Comparison of ENCODE assay signal across 15 cellular contexts in the genomic region with DNA sequence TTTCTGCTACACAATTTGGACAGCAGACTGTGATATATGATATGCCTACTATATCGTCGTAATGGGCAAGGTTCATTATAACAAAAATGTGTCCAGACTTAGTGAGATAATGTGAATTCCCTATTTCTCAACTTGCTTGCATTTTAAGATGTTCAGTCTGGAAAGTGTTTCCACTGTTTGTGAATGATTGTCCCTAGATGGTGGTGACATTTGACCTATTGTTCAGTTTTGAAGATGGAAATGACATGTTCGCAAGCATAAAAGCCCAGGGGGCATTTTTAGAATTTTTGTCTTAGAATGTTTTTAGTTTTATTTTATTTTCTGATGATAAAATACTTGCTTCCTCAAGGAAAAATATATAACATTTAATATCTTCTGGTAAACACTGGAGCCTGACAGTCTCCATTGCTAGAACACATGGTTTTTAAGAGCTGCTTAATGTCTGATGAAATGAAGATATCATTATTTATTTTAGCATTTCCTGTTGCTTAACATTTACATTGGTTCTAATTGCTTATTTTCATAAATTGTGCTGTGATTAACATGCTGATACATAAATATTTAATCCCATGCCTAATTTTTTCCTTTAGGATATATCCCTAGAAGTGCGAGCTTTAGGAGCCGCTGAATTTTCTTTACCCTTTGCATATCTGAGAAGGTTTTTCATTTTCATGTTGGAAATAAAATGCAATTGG. TPM values are rescaled to one million over a fixed set of nuclear protein-coding genes. Genes with fewer than 3 reads are reported as not detected.
DNase-seq lines count a peak whose midpoint lies in the region; ATAC-seq, FAIRE-seq and TF ChIP-seq lines count a peak whose summit lies in the region.
"Had no signal": no experiment of that assay in that cellular context is flagged by ENCODE, and none has a peak within 500 bp of the region (broad histone marks: within the 10 kb centered on the region; RNA-seq: fewer than 3 reads in every experiment).

No MANE protein-coding gene starts in this region.

- TF ChIP-seq EP300 in HepG2 (IDR thresholded peaks at IDR 0.05; ENCODE audit: low read depth in 2 of 2, low read length in 2 of 2) (no peak), HepG2 (CRISPR knock-in tag; IDR thresholded peaks at IDR 0.05; ENCODE audit: borderline replicate concordance) (no peak)

- H3K27me3 Mint-ChIP-seq in natural killer cell (ENCODE audit: low read depth in 2 of 2): no peaks in the 10 kb centered on the region
- H3K27me3 Mint-ChIP-seq: activated naive CD4-positive, alpha-beta T cell treated with anti-CD3 and anti-CD28 coated beads, Interleukin-2, amount 50 U/mL, for 24 hours had no signal

- H3K79me2 ChIP-seq in HepG2 (ENCODE audit: insufficient read depth, low read length): peaks cover 97% of the 10 kb centered on the region

- CTCF ChIA-PET in HepG2 (lab: Yijun Ruan, JAX; ENCODE audit: low intra/inter-chr PET ratio, low total read pairs): no interaction called here

- no peak for ATAC-seq in HepG2
- peak; percentile 48 for ATAC-seq in Right ventricle myocardium superior (ENCODE audit: poor library complexity)
- ATAC-seq in pancreas: peak in 1 of 4 donors; percentile 43
- no peak for ATAC-seq in GM18519 (IDR thresholded peaks at IDR 0.05; ENCODE audit: low FRiP score, unreplicated experiment)
- no peak for ATAC-seq in natural killer cell
- ATAC-seq: stimulated activated naive CD8-positive, alpha-beta T cell treated with anti-CD3 and anti-CD28 coated beads, Interleukin-15, Interleukin-2, amounts not matched to agents 100 U/mL and 50 U/mL, for 24 hours had no signal

- no peak overlapping the region for H3K27ac Mint-ChIP-seq in natural killer cell

- BruUV-seq in HepG2 (replicated peaks; lab: Mats Ljungman, UMichigan): no TSS peak

- TF ChIP-seq RAD21 in liver (IDR thresholded peaks at IDR 0.05): peak in 1 of 2 donors; percentile 27
- no peak for TF ChIP-seq RAD21 in HepG2 (CRISPR knock-in tag; IDR thresholded peaks at IDR 0.05)

- no peaks in the 10 kb centered on the region for H3K36me3 Mint-ChIP-seq in natural killer cell

- no peak for DNase-seq in HepG2 (ENCODE audit: low spot score)
- DNase-seq in Right ventricle myocardium superior: no peak
- no peak for DNase-seq in pancreas
- no peak for DNase-seq in iPS-NIHi11 (ENCODE audit: low spot score)
- DNase-seq in activated CD8-positive, alpha-beta memory T cell treated with anti-CD3 and anti-CD28 coated beads, Interleukin-2, amount 50 U/mL, for 4 hours: no peak
- no peak for DNase-seq in natural killer cell
- DNase-seq: DND-41; effector CD4-positive, alpha-beta T cell; Kasumi-1; OCI-M1; stimulated activated CD4-positive, alpha-beta T cell treated with anti-CD3 and anti-CD28 coated beads, Interleukin-2, amount 100 ng/mL, for 48 hours; stimulated activated naive CD8-positive, alpha-beta T cell treated with anti-CD3 and anti-CD28 coated beads, Interleukin-15, Interleukin-2, amounts not matched to agents 100 U/mL and 50 U/mL, for 24 hours had no signal

- no peaks in the 10 kb centered on the region for H3K27me3 ChIP-seq in liver (ENCODE audit: control insufficient read depth in 4 of 4, insufficient read depth in 4 of 4, low read length in 3 of 4)
- H3K27me3 ChIP-seq in HepG2 (ENCODE audit: control insufficient read depth in 1 of 2, insufficient read depth in 2 of 2, low read length in 2 of 2): no peaks in the 10 kb centered on the region
- H3K27me3 ChIP-seq in pancreas: no peaks in the 10 kb centered on the region

- no peak for TF ChIP-seq CTCF in liver (IDR thresholded peaks at IDR 0.05; ENCODE audit: low read depth, low read length, missing input control)
- TF ChIP-seq CTCF in HepG2 (CRISPR knock-in tag; IDR thresholded peaks at IDR 0.05): no peak
- TF ChIP-seq CTCF in pancreas (IDR thresholded peaks at IDR 0.05): no peak
- TF ChIP-seq CTCF in natural killer cell (IDR thresholded peaks at IDR 0.05): no peak

- H3K4me3 ChIP-seq in liver (ENCODE audit: low read depth in 1 of 3, low read length in 3 of 3) (no peak overlapping the region), HepG2 (replicated peaks in 1 of 3; ENCODE audit: insufficient read depth in 1 of 3, low read depth in 2 of 3, low read length in 3 of 3) (no peak overlapping the region), pancreas (no peak overlapping the region)

- H2AFZ ChIP-seq in HepG2 (ENCODE audit: low read length): no peak overlapping the region

- peak overlapping the region; percentile 24 to 47 for H3K27ac ChIP-seq in liver (ENCODE audit: low read depth in 1 of 2, low read length in 2 of 2)
- H3K27ac ChIP-seq in HepG2 (ENCODE audit: extremely low read length, insufficient read depth, low read length): no peak overlapping the region
- H3K27ac ChIP-seq in pancreas: peak overlapping the region in 1 of 4 donors; percentile 51

- 68% methylated on average over 5 of the region's 5 CpGs for WGBS in liver
- WGBS in HepG2 (ENCODE audit: low lambda C conversion rate): 98% methylated on average over 5 of the region's 5 CpGs
- WGBS in pancreas, 2 donors: 64 to 66% methylated on average over 5 of the region's 5 CpGs

- H3K4me1 Mint-ChIP-seq in natural killer cell: peaks cover 21 to 28% of the 10 kb centered on the region in 2 donors

- H3K9me3 ChIP-seq in liver (ENCODE audit: control insufficient read depth in 4 of 4, low read length in 3 of 4) (no peaks in the 10 kb centered on the region), HepG2 (ENCODE audit: low read length) (no peaks in the 10 kb centered on the region), pancreas (no peaks in the 10 kb centered on the region)

- in situ Hi-C loops in HepG2 (cut with HindIII; ENCODE audit: extremely low pct_ligation_motif_present, low pct_unique_long_range_greater_than_20kb): no loop called here

- intact Hi-C loops in HepG2 (cut with micrococcal nuclease; ENCODE audit: unreplicated experiment) (no loop called here), Right ventricle myocardium superior (cut with DNase I) (no loop called here), pancreas (cut with DNase I) (no loop called here), natural killer cell (cut with micrococcal nuclease) (no loop called here)

- no peaks in the 10 kb centered on the region for H3K9me3 Mint-ChIP-seq in natural killer cell
- H3K9me3 Mint-ChIP-seq: activated naive CD4-positive, alpha-beta T cell treated with anti-CD3 and anti-CD28 coated beads, Interleukin-2, amount 50 U/mL, for 24 hours had no signal

- H3K36me3 ChIP-seq in liver (ENCODE audit: control insufficient read depth in 4 of 4, insufficient read depth in 3 of 4, low read depth in 1 of 4, low read length in 3 of 4) (no peaks in the 10 kb centered on the region), HepG2 (replicated peaks in 1 of 2; ENCODE audit: control insufficient read depth in 1 of 2, insufficient read depth in 2 of 2, low read length in 2 of 2) (peaks cover 0 to 12% of the 10 kb centered on the region in 2 experiments; a peak in 3 of 5 replicates), pancreas (no peaks in the 10 kb centered on the region)

- no peak for TF ChIP-seq POLR2A in HepG2 (IDR thresholded peaks at IDR 0.05; ENCODE audit: insufficient read depth in 1 of 2, low read depth in 2 of 2, low read length in 2 of 2)

- no peak overlapping the region for H3K9ac ChIP-seq in liver (ENCODE audit: low read depth in 1 of 2, low read length in 2 of 2)
- no peak overlapping the region for H3K9ac ChIP-seq in HepG2 (ENCODE audit: insufficient read depth, low read depth, low read length)

- H3K4me1 ChIP-seq in liver (ENCODE audit: control insufficient read depth in 4 of 4, insufficient read depth in 4 of 4, low read length in 3 of 4): peaks cover 9 to 48% (median 14%) of the 10 kb centered on the region in 4 donors
- H3K4me1 ChIP-seq in HepG2 (ENCODE audit: insufficient read depth, low read length): peaks cover 63% of the 10 kb centered on the region
- peaks cover 42 to 59% (median 58%) of the 10 kb centered on the region in 3 donors for H3K4me1 ChIP-seq in pancreas

- peaks cover 56% of the 10 kb centered on the region for H4K20me1 ChIP-seq in HepG2 (ENCODE audit: insufficient read depth, low read length)

- no peak overlapping the region for H3K4me3 Mint-ChIP-seq in natural killer cell
- H3K4me3 Mint-ChIP-seq: activated naive CD4-positive, alpha-beta T cell treated with anti-CD3 and anti-CD28 coated beads, Interleukin-2, amount 50 U/mL, for 24 hours had no signal

- POLR2A ChIA-PET in HepG2 (lab: Yijun Ruan, JAX): interaction anchor here (1.2 to 1.8 kb wide), 3 partner anchors 9 to 12 kb away, joined by 3 to 6 read pairs (median 6); no protein-coding TSS in a partner anchor

- no peak overlapping the region for H3K4me2 ChIP-seq in HepG2 (ENCODE audit: low read depth, low read length)

- no peak for FAIRE-seq in HepG2 (lab: Jason Lieb, UNC)
- FAIRE-seq in pancreas (lab: Jason Lieb, UNC): peak; percentile 47

TF ChIP-seq in liver, 16 proteins besides CTCF, POLR2A, EP300 and RAD21 (continues in another document):
- peak; percentile 43 for TF ChIP-seq SP1 (IDR thresholded peaks at IDR 0.05)

RNA-seq across cellular contexts. Expression of a gene that starts 27.1 kb away (rescaled TPM):
- total RNA-seq in liver (10 to 100 TPM; 16.0 to 49.6 TPM), HepG2 (2016; rRNA removed; fragmentation: Illumina TruSeq; extraction: Trizol) (30.8 and 48.1 TPM in 2 replicates), Right ventricle myocardium superior (69.3 TPM), pancreas (10 to 100 TPM; 32.5 to 66.5 (median 46.4) TPM), natural killer cell (10 to 100 TPM; 30.9 to 38.3 (median 33.1) TPM)
- polyA plus RNA-seq in liver (10 to 100 TPM; 32.5 to 41.0 TPM), HepG2 (2011; rRNA removed) (59.0 and 62.9 TPM in 2 replicates), pancreas (10 to 100 TPM in 1 of 2 donors, 1 to 10 TPM in 1; 8.9 to 16.5 TPM)
- total RNA-seq in HepG2 (2016; cell fraction: cytosol; rRNA removed; fragmentation: Illumina TruSeq; extraction: Trizol; ENCODE audit: low read depth): 4.0 and 5.0 TPM in 2 replicates
- total RNA-seq in HepG2 (2016; cell fraction: insoluble cytoplasmic fraction; rRNA removed; fragmentation: Illumina TruSeq; extraction: Trizol): 27.9 and 48.3 TPM in 2 replicates
- total RNA-seq in HepG2 (2016; cell fraction: membrane; rRNA removed; fragmentation: Illumina TruSeq; extraction: Trizol): 15.6 and 16.3 TPM in 2 replicates
- total RNA-seq in HepG2 (2016; cell fraction: nucleus; rRNA removed; fragmentation: Illumina TruSeq; extraction: Trizol): 50.3 and 53.0 TPM in 2 replicates
- polyA plus RNA-seq in HepG2 (2011; cell fraction: cytosol; rRNA removed): 44.6 and 63.1 TPM in 2 replicates
- 78.5 and 95.6 TPM in 2 replicates for polyA plus RNA-seq in HepG2 (2011; cell fraction: nucleus; rRNA removed)
- polyA plus RNA-seq in HepG2 (2012): 49.8 and 59.5 TPM in 2 replicates
- 0.49 and 0.73 TPM in 2 replicates for polyA plus RNA-seq in HepG2 (2016; cell fraction: cytosol; fragmentation: Illumina TruSeq; extraction: Trizol; ENCODE audit: low read depth)
- 27.4 and 31.9 TPM in 2 replicates for polyA plus RNA-seq in HepG2 (2016; cell fraction: insoluble cytoplasmic fraction; fragmentation: Illumina TruSeq; extraction: Trizol; ENCODE audit: low read depth)
- polyA plus RNA-seq in HepG2 (2016; cell fraction: membrane; fragmentation: Illumina TruSeq; extraction: Trizol; ENCODE audit: low read depth): 4.4 and 4.9 TPM in 2 replicates
- 32.1 and 37.5 TPM in 2 replicates for polyA plus RNA-seq in HepG2 (2016; cell fraction: nucleus; fragmentation: Illumina TruSeq; extraction: Trizol; ENCODE audit: insufficient read depth, low read depth)
- 48.4 and 211 TPM in 2 replicates for polyA minus RNA-seq in HepG2 (2011; rRNA and poly(A)+ RNA removed; ENCODE audit: low replicate concordance)
- 125 and 134 TPM in 2 replicates for polyA minus RNA-seq in HepG2 (2011; cell fraction: cytosol; rRNA and poly(A)+ RNA removed)
- 274 and 278 TPM in 2 replicates for polyA minus RNA-seq in HepG2 (2011; cell fraction: nucleus; rRNA and poly(A)+ RNA removed)
